Comparison of ENCODE assay signal across 23 cellular contexts in genomic region chr6:36377594-36377993, GRCh38. TPM values are rescaled to one million over a fixed set of nuclear protein-coding genes. Genes with fewer than 3 reads are reported as not detected.
"Had no signal": no experiment of that assay in that cellular context is flagged by ENCODE, and none has a peak within 500 bp of the region (broad histone marks: within the 10 kb centered on the region; RNA-seq: fewer than 3 reads in every experiment).

No MANE protein-coding gene starts in this region.

- DNase-seq: activated CD4-positive, alpha-beta T cell treated with anti-CD3 and anti-CD28 coated beads for 1 hour; activated CD4-positive, alpha-beta T cell treated with anti-CD3 and anti-CD28 coated beads, Interleukin-2, amount 50 U/mL, for 48 hours; activated gamma-delta T cell treated with Interleukin-2 at 50 U/mL for 16 hours; activated T-cell treated with anti-CD3 and anti-CD28 coated beads, Interleukin-2, amount 50 U/mL, for 48 hours; adrenal gland; cerebellar nuclear complex; effector CD8-positive, alpha-beta T cell; heart left ventricle; mesendoderm; retina; stimulated activated CD4-positive, alpha-beta T cell treated with anti-CD3 and anti-CD28 coated beads, Interleukin-2, amount 100 ng/mL, for 24 hours; upper lobe of right lung; WERI-Rb-1 had no signal

- H3K9me3 Mint-ChIP-seq: activated naive CD4-positive, alpha-beta T cell treated with anti-CD3 and anti-CD28 coated beads, Interleukin-2, amount 50 U/mL, for 72 hours; nephron; stimulated activated naive CD8-positive, alpha-beta T cell treated with anti-CD3 and anti-CD28 coated beads, Interleukin-15, Interleukin-2, amounts not matched to agents 100 ng/mL and 50 ng/mL, for 24 hours had no signal

- H3K27me3 ChIP-seq: adrenal gland, gastroesophageal sphincter, heart left ventricle, suprapubic skin, upper lobe of right lung had no signal

- H3K4me1 ChIP-seq: adrenal gland, gastroesophageal sphincter, upper lobe of right lung had no signal

- ATAC-seq: activated naive CD4-positive, alpha-beta T cell treated with anti-CD3 and anti-CD28 coated beads, Interleukin-2, amount 50 U/mL, for 72 hours; esophagus mucosa; gastroesophageal sphincter; heart left ventricle; upper lobe of right lung had no signal

- H3K27ac ChIP-seq: adrenal gland, gastroesophageal sphincter, heart left ventricle, SK-N-MC, suprapubic skin, upper lobe of right lung, WERI-Rb-1 had no signal

- H3K4me3 ChIP-seq: adrenal gland, gastroesophageal sphincter, heart left ventricle, SK-N-MC, suprapubic skin, upper lobe of right lung had no signal

- H3K4me1 Mint-ChIP-seq: nephron had no signal

- H3K36me3 Mint-ChIP-seq: activated naive CD4-positive, alpha-beta T cell treated with anti-CD3 and anti-CD28 coated beads, Interleukin-2, amount 50 U/mL, for 72 hours had no signal

- H3K27ac Mint-ChIP-seq: nephron had no signal

- H3K36me3 ChIP-seq: adrenal gland, gastroesophageal sphincter, suprapubic skin, upper lobe of right lung, WERI-Rb-1 had no signal

- FAIRE-seq: bronchial epithelial cell had no signal

- H3K4me3 Mint-ChIP-seq: nephron; stimulated activated naive CD8-positive, alpha-beta T cell treated with anti-CD3 and anti-CD28 coated beads, Interleukin-15, Interleukin-2, amounts not matched to agents 100 ng/mL and 50 ng/mL, for 24 hours had no signal

- H3K9me3 ChIP-seq: adrenal gland, gastroesophageal sphincter, heart left ventricle, suprapubic skin, upper lobe of right lung had no signal

- H3K27me3 Mint-ChIP-seq: stimulated activated naive CD8-positive, alpha-beta T cell treated with anti-CD3 and anti-CD28 coated beads, Interleukin-15, Interleukin-2, amounts not matched to agents 100 ng/mL and 50 ng/mL, for 24 hours had no signal

RNA-seq across cellular contexts. Expression of gene ETV7, which starts 9.9 kb away (rescaled TPM):
- total RNA-seq: bronchial epithelial cell had no signal

RNA-seq across cellular contexts. Expression of gene BNIP5, which starts 40.9 kb away (rescaled TPM):
- total RNA-seq: activated naive CD4-positive, alpha-beta T cell treated with anti-CD3 and anti-CD28 coated beads, Interleukin-2, amount 50 U/mL, for 72 hours; adrenal gland; bronchial epithelial cell; esophagus mucosa; gastroesophageal sphincter; heart left ventricle; lower leg skin; T-helper 2 cell treated with Interferon-gamma antibody and Interleukin-4, amounts not matched to agents 100 ng/mL and 5 ng/mL, for 36 hours; upper lobe of right lung had no signal
- polyA plus RNA-seq: heart left ventricle had no signal
